9 cellular contexts compared by ENCODE assay signal in genomic region chr5:424259-425110, GRCh38. TPM values are rescaled to one million over a fixed set of nuclear protein-coding genes. Genes with fewer than 3 reads are reported as not detected.
DNase-seq lines count a peak whose midpoint lies in the region; ATAC-seq, FAIRE-seq and TF ChIP-seq lines count a peak whose summit lies in the region.
"Had no signal": no experiment of that assay in that cellular context is flagged by ENCODE, and none has a peak within 500 bp of the region (broad histone marks: within the 10 kb centered on the region; RNA-seq: fewer than 3 reads in every experiment).

No MANE protein-coding gene starts in this region.

- no peaks in the 10 kb centered on the region for H3K4me1 Mint-ChIP-seq in CD8-positive, alpha-beta memory T cell

- no peak overlapping the region for H3K27ac Mint-ChIP-seq in CD8-positive, alpha-beta memory T cell

- 47 to 70% methylated on average over 6 to 8 of the region's 11 CpGs for WGBS in esophagus squamous epithelium, 2 donors

- no peaks in the 10 kb centered on the region for H3K9me3 ChIP-seq in esophagus squamous epithelium
- H3K9me3 ChIP-seq in CD8-positive, alpha-beta memory T cell (ENCODE audit: low read length), result no peaks in the 10 kb centered on the region
- H3K9me3 ChIP-seq: ovary had no signal

- POLR2A ChIA-PET in CD8-positive, alpha-beta memory T cell (lab: Charles Lee), result no interaction called here

- ATAC-seq in GM21515 (IDR thresholded peaks at IDR 0.05; ENCODE audit: unreplicated experiment) (peak; percentile 79), HG03521 (IDR thresholded peaks at IDR 0.05; ENCODE audit: unreplicated experiment) (peak; percentile 77)

- TF ChIP-seq CTCF in esophagus squamous epithelium (IDR thresholded peaks at IDR 0.05), result no peak

- FAIRE-seq in GM18507 (lab: Jason Lieb, UNC), result peak; percentile 85

- DNase-seq in GM18507 (ENCODE audit: extremely low spot score, insufficient read length, low read depth) (peak; percentile 67), glomerular visceral epithelial cell (ENCODE audit: extremely low spot score) (peak; percentile 40), esophagus squamous epithelium (lab: John Stamatoyannopoulos, UW) (no peak), kidney tubule cell (ENCODE audit: low spot score) (no peak), foreskin melanocyte (no peak)
- no peak for DNase-seq in CD8-positive, alpha-beta memory T cell

- no peak overlapping the region for H3K4me3 ChIP-seq in esophagus squamous epithelium
- no peak overlapping the region for H3K4me3 ChIP-seq in CD8-positive, alpha-beta memory T cell (ENCODE audit: low read length)
- H3K4me3 ChIP-seq: ovary had no signal

- no peak overlapping the region for H3K4me3 Mint-ChIP-seq in CD8-positive, alpha-beta memory T cell

- H3K27ac ChIP-seq in esophagus squamous epithelium, result no peak overlapping the region
- H3K27ac ChIP-seq in CD8-positive, alpha-beta memory T cell (ENCODE audit: low read depth, low read length), result no peak overlapping the region
- H3K27ac ChIP-seq: ovary had no signal

- TF ChIP-seq POLR2A in esophagus squamous epithelium (IDR thresholded peaks at IDR 0.05), result no peak

- intact Hi-C loops in esophagus squamous epithelium (cut with DNase I), result no loop called here

- CTCF ChIA-PET in CD8-positive, alpha-beta memory T cell (lab: Charles Lee), result interaction anchor here (0.6 to 1.8 kb wide), 4 partner anchors 9 to 108 kb away, joined by 3 to 6 read pairs (median 3); partner anchors contain the start of gene AHRR

- H3K4me1 ChIP-seq in esophagus squamous epithelium, result peaks cover 0 to 3% (median 0%) of the 10 kb centered on the region in 3 donors
- H3K4me1 ChIP-seq in CD8-positive, alpha-beta memory T cell (ENCODE audit: insufficient read depth, low read length), result no peaks in the 10 kb centered on the region

- no peaks in the 10 kb centered on the region for H3K36me3 ChIP-seq in esophagus squamous epithelium
- no peaks in the 10 kb centered on the region for H3K36me3 ChIP-seq in CD8-positive, alpha-beta memory T cell (ENCODE audit: insufficient read depth, low read length)
- H3K36me3 ChIP-seq: ovary had no signal

- H3K27me3 Mint-ChIP-seq in CD8-positive, alpha-beta memory T cell, result peaks cover 3 to 10% of the 10 kb centered on the region in 2 donors

- H3K9me3 Mint-ChIP-seq in CD8-positive, alpha-beta memory T cell, result no peaks in the 10 kb centered on the region

- H3K27me3 ChIP-seq in esophagus squamous epithelium, result peaks cover 0 to 8% (median 0%) of the 10 kb centered on the region in 4 donors
- no peaks in the 10 kb centered on the region for H3K27me3 ChIP-seq in CD8-positive, alpha-beta memory T cell (ENCODE audit: insufficient read depth, low read length, poor library complexity, severe bottlenecking)
- H3K27me3 ChIP-seq: ovary had no signal

- peaks cover 0 to 4% (median 0%) of the 10 kb centered on the region in 3 donors for H3K36me3 Mint-ChIP-seq in CD8-positive, alpha-beta memory T cell

RNA-seq across cellular contexts. Expression of gene EXOC3, which starts 18.5 kb away (rescaled TPM):
- total RNA-seq in esophagus squamous epithelium, result 10 to 100 TPM; 39.1 to 54.6 (median 42.8) TPM
- 10 to 100 TPM; 50.2 to 52.4 TPM for total RNA-seq in CD8-positive, alpha-beta memory T cell
- polyA plus RNA-seq in CD8-positive, alpha-beta memory T cell, result 42.9 TPM

Comparison
In these comparisons a context has a peak if more than half of its experiments do, and no peak if none do; other contexts are left out.
1. DNase-seq: peak in GM18507 (single experiment) and glomerular visceral epithelial cell (single experiment); none in esophagus squamous epithelium (single experiment), kidney tubule cell (single experiment), foreskin melanocyte (single experiment) and CD8-positive, alpha-beta memory T cell (0 of 5).